In the genomic region with DNA sequence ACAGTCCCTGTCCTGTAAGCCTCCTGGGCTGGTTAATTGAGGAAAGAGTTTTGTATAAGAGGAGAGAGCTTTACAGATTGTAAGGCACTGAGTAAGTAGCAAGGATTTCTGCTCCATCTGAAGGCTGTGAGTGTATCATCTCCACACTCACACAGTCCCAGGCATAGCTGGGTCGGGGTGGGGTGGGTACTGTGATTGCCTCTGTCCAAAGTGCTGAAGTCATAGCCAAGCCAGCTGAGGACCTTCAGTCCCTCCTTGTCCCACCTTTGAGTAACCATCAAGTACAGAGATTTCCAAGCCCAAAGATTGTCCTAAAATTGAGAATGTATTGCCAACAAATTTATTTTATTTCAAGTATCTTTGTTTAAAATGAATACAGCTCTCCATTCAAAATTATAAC, we compare ENCODE assay signal across 14 cellular contexts. TPM values are rescaled to one million over a fixed set of nuclear protein-coding genes. Genes with fewer than 3 reads are reported as not detected.
A peak's percentile ranks its signal among the peaks of the same experiment; 100 is the strongest.
DNase-seq lines count a peak whose midpoint lies in the region; ATAC-seq, FAIRE-seq and TF ChIP-seq lines count a peak whose summit lies in the region.
"Had no signal": no experiment of that assay in that cellular context is flagged by ENCODE, and none has a peak within 500 bp of the region (broad histone marks: within the 10 kb centered on the region; RNA-seq: fewer than 3 reads in every experiment).

No MANE protein-coding gene starts in this region.

- H3K4me2 ChIP-seq in keratinocyte (ENCODE audit: control insufficient read depth, extremely low read depth, insufficient read depth, low read depth, low read length): no peak overlapping the region
- H3K4me2 ChIP-seq: PC-9 had no signal

- no peaks in the 10 kb centered on the region for H3K9me3 Mint-ChIP-seq in CD8-positive, alpha-beta T cell
- no peaks in the 10 kb centered on the region for H3K9me3 Mint-ChIP-seq in activated CD4-positive, alpha-beta memory T cell treated with anti-CD3 and anti-CD28 coated beads for 36 hours
- H3K9me3 Mint-ChIP-seq: mesothelial cell of epicardium had no signal

- no peaks in the 10 kb centered on the region for H3K36me3 ChIP-seq in CD8-positive, alpha-beta T cell (ENCODE audit: insufficient read depth, low read length)
- H3K36me3 ChIP-seq in keratinocyte (ENCODE audit: control insufficient read depth in 2 of 2, extremely low read depth in 1 of 2, insufficient read depth in 2 of 2, low read length in 2 of 2): no peaks in the 10 kb centered on the region

- intact Hi-C loops in CD8-positive, alpha-beta T cell (cut with DNase I, micrococcal nuclease): no loop called here
- intact Hi-C loops in activated CD4-positive, alpha-beta memory T cell treated with anti-CD3 and anti-CD28 coated beads for 36 hours (cut with micrococcal nuclease): loop anchor here (2.0 kb wide), 1 partner anchor 23 kb away; no protein-coding TSS in a partner anchor

- H3K4me1 Mint-ChIP-seq in CD8-positive, alpha-beta T cell (ENCODE audit: low read depth): peaks cover 60% of the 10 kb centered on the region
- peaks cover 62% of the 10 kb centered on the region for H3K4me1 Mint-ChIP-seq in activated CD4-positive, alpha-beta memory T cell treated with anti-CD3 and anti-CD28 coated beads for 36 hours (ENCODE audit: low read depth)

- H4K20me1 ChIP-seq in keratinocyte (ENCODE audit: control insufficient read depth, extremely low read depth, insufficient read depth, low read length): no peaks in the 10 kb centered on the region

- no peak for TF ChIP-seq CTCF in CD8-positive, alpha-beta T cell (IDR thresholded peaks at IDR 0.05)
- TF ChIP-seq CTCF in keratinocyte (optimal IDR thresholded peaks at IDR 0.05 in 1 of 3, IDR thresholded peaks at IDR 0.05 in 1 of 3, conservative IDR thresholded peaks at IDR 0.05 in 1 of 3; ENCODE audit: extremely low read depth in 1 of 3, insufficient read depth in 2 of 3, low read length in 3 of 3): no peak

- H3K27ac Mint-ChIP-seq in CD8-positive, alpha-beta T cell: peak overlapping the region; percentile 10
- H3K27ac Mint-ChIP-seq in activated CD4-positive, alpha-beta memory T cell treated with anti-CD3 and anti-CD28 coated beads for 36 hours: no peak overlapping the region
- H3K27ac Mint-ChIP-seq: mesothelial cell of epicardium had no signal

- H3K27me3 Mint-ChIP-seq in CD8-positive, alpha-beta T cell (ENCODE audit: low read depth): no peaks in the 10 kb centered on the region
- H3K27me3 Mint-ChIP-seq in activated CD4-positive, alpha-beta memory T cell treated with anti-CD3 and anti-CD28 coated beads for 36 hours: no peaks in the 10 kb centered on the region

- no peak overlapping the region for H2AFZ ChIP-seq in keratinocyte (ENCODE audit: control insufficient read depth, low read length)
- H2AFZ ChIP-seq: PC-9 had no signal

- no peaks in the 10 kb centered on the region for H3K36me3 Mint-ChIP-seq in CD8-positive, alpha-beta T cell
- H3K36me3 Mint-ChIP-seq in activated CD4-positive, alpha-beta memory T cell treated with anti-CD3 and anti-CD28 coated beads for 36 hours: no peaks in the 10 kb centered on the region
- H3K36me3 Mint-ChIP-seq: mesothelial cell of epicardium had no signal

- peak in 2 of 7 experiments; percentile 31 to 40 for DNase-seq in CD8-positive, alpha-beta T cell
- DNase-seq in activated CD4-positive, alpha-beta memory T cell treated with anti-CD3 and anti-CD28 coated beads for 36 hours: peak; percentile 57
- no peak for DNase-seq in keratinocyte (ENCODE audit: low read depth, low spot score)
- no peak for DNase-seq in COLO829 (ENCODE audit: low spot score)
- DNase-seq in NCI-H187 treated with DMSO at 0.1 percent for 48 hours (lab: John Stamatoyannopoulos, UW): no peak
- DNase-seq in middle frontal gyrus (ENCODE audit: extremely low spot score, low spot score): no peak
- DNase-seq: NCI-H1092, PC-9 had no signal

- no peaks in the 10 kb centered on the region for H3K9me3 ChIP-seq in CD8-positive, alpha-beta T cell (ENCODE audit: low read length)
- no peaks in the 10 kb centered on the region for H3K9me3 ChIP-seq in keratinocyte (ENCODE audit: control insufficient read depth, low read depth, low read length)

- CTCF ChIA-PET in CD8-positive, alpha-beta T cell (lab: Charles Lee): interaction anchor here (1.2 to 5.5 kb wide), 8 partner anchors 22 to 111 kb away, joined by 3 to 60 read pairs (median 5); a partner anchor contains a TSS
- CTCF ChIA-PET in activated CD4-positive, alpha-beta memory T cell treated with anti-CD3 and anti-CD28 coated beads for 36 hours (lab: Charles Lee): interaction anchor here (0.7 to 5.0 kb wide), 14 partner anchors 10 to 225 kb away, joined by 3 to 111 read pairs (median 6); a partner anchor contains a TSS

- H3K4me3 ChIP-seq in CD8-positive, alpha-beta T cell (ENCODE audit: low read depth, low read length): no peak overlapping the region
- H3K4me3 ChIP-seq in keratinocyte (ENCODE audit: control insufficient read depth in 2 of 3, extremely low read depth in 1 of 3, insufficient read depth in 2 of 3, low read depth in 1 of 3, low read length in 3 of 3): no peak overlapping the region
- H3K4me3 ChIP-seq: PC-9 had no signal

- H3K79me2 ChIP-seq in keratinocyte (ENCODE audit: control insufficient read depth, insufficient read depth, low read length): no peaks in the 10 kb centered on the region

- H3K4me1 ChIP-seq in CD8-positive, alpha-beta T cell (ENCODE audit: insufficient read depth, low read length): peaks cover 63% of the 10 kb centered on the region
- H3K4me1 ChIP-seq in keratinocyte (ENCODE audit: control insufficient read depth, extremely low read depth, insufficient read depth, low read length): peaks cover 23% of the 10 kb centered on the region

- ATAC-seq in CD8-positive, alpha-beta T cell: no peak
- ATAC-seq in HG03342 (IDR thresholded peaks at IDR 0.05; ENCODE audit: unreplicated experiment): no peak

- no peak for TF ChIP-seq EP300 in Ishikawa (IDR thresholded peaks at IDR 0.05; ENCODE audit: borderline replicate concordance)

- H3K9me1 ChIP-seq in keratinocyte (ENCODE audit: control insufficient read depth, extremely low read depth, insufficient read depth, low read length): peaks cover 3% of the 10 kb centered on the region

- no peak overlapping the region for H3K9ac ChIP-seq in keratinocyte (ENCODE audit: control insufficient read depth, extremely low read depth, insufficient read depth, low read length)

- TF ChIP-seq RAD21 in Ishikawa (IDR thresholded peaks at IDR 0.05; ENCODE audit: low read depth): no peak

- H3K4me3 Mint-ChIP-seq in CD8-positive, alpha-beta T cell: peak overlapping the region; percentile 15
- H3K4me3 Mint-ChIP-seq in activated CD4-positive, alpha-beta memory T cell treated with anti-CD3 and anti-CD28 coated beads for 36 hours: no peak overlapping the region
- H3K4me3 Mint-ChIP-seq: mesothelial cell of epicardium had no signal

- no peak overlapping the region for H3K27ac ChIP-seq in CD8-positive, alpha-beta T cell (ENCODE audit: low read depth, low read length)
- no peak overlapping the region for H3K27ac ChIP-seq in keratinocyte (ENCODE audit: control insufficient read depth, insufficient read depth, low read length)
- H3K27ac ChIP-seq: PC-9 had no signal

- no peaks in the 10 kb centered on the region for H3K27me3 ChIP-seq in CD8-positive, alpha-beta T cell (ENCODE audit: insufficient read depth, low read length)
- no peaks in the 10 kb centered on the region for H3K27me3 ChIP-seq in keratinocyte (ENCODE audit: control insufficient read depth, extremely low read depth, insufficient read depth, low read length)

- FAIRE-seq in keratinocyte (lab: Jason Lieb, UNC): peak; percentile 62
- FAIRE-seq: bronchial epithelial cell, frontal cortex, G401.6 had no signal

- POLR2A ChIA-PET in CD8-positive, alpha-beta T cell (lab: Charles Lee): interaction anchor here (2.0 kb wide), 1 partner anchor 84 kb away, joined by 10 read pairs; no protein-coding TSS in a partner anchor
- POLR2A ChIA-PET in activated CD4-positive, alpha-beta memory T cell treated with anti-CD3 and anti-CD28 coated beads for 36 hours (lab: Charles Lee): interaction anchor here (0.9 kb wide), 1 partner anchor 88 kb away, joined by 3 read pairs; a partner anchor contains a TSS

- dilution Hi-C loops in keratinocyte (cut with MboI; ENCODE audit: extremely low pct_ligation_motif_present, low sequenced_read_pairs): no loop called here

TF ChIP-seq in Ishikawa, 13 proteins besides CTCF, POLR2A, EP300 and RAD21 (continues in another document):
- no peak for TF ChIP-seq ZBTB7A (IDR thresholded peaks at IDR 0.05; ENCODE audit: low read depth)
- TF ChIP-seq CREB1 (IDR thresholded peaks at IDR 0.05; ENCODE audit: low read depth): no peak
- TF ChIP-seq NFIC (IDR thresholded peaks at IDR 0.05): no peak

RNA-seq across cellular contexts. Expression of a gene that starts 5.5 kb away (rescaled TPM):
- total RNA-seq in CD8-positive, alpha-beta T cell: 1 to 10 TPM; 2.1 to 2.2 TPM
- 10 to 100 TPM; 11.5 to 12.0 TPM for total RNA-seq in activated CD4-positive, alpha-beta memory T cell treated with anti-CD3 and anti-CD28 coated beads for 36 hours
- 2.4 to 3.9 TPM (median 2.7 TPM) in 3 replicates for polyA plus RNA-seq in keratinocyte
- polyA plus RNA-seq in keratinocyte (2011; ENCODE audit: low read depth): 1.5 TPM
- 3.3 and 4.1 TPM in 2 replicates for polyA plus RNA-seq in keratinocyte (2011; cell fraction: cytosol; rRNA removed)
- 3.0 and 5.0 TPM in 2 replicates for polyA plus RNA-seq in keratinocyte (2011; cell fraction: nucleus; rRNA removed)
- polyA plus RNA-seq in keratinocyte (2012; ENCODE audit: low replicate concordance): 4.5 and 4.8 TPM in 2 replicates
- polyA minus RNA-seq in keratinocyte: 1.6 to 3.9 TPM (median 2.8 TPM) in 3 replicates
- polyA minus RNA-seq in keratinocyte (2011; cell fraction: cytosol; rRNA and poly(A)+ RNA removed): 1.9 TPM
- polyA minus RNA-seq in keratinocyte (2011; cell fraction: nucleus; rRNA and poly(A)+ RNA removed): 1.4 and 1.9 TPM in 2 replicates

RNA-seq across cellular contexts. Expression of a gene that starts 26.0 kb away (rescaled TPM):
- total RNA-seq in CD8-positive, alpha-beta T cell: not detected
- under 1 TPM in 1 of 2 experiments, not detected in 1; 0.12 TPM for total RNA-seq in activated CD4-positive, alpha-beta memory T cell treated with anti-CD3 and anti-CD28 coated beads for 36 hours
- 0.04 to 0.09 TPM (median 0.04 TPM) in 3 replicates for polyA plus RNA-seq in keratinocyte
- 1.2 TPM for polyA plus RNA-seq in keratinocyte (2011; ENCODE audit: low read depth)
- 0.05 and 0.10 TPM in 2 replicates for polyA plus RNA-seq in keratinocyte (2011; cell fraction: cytosol; rRNA removed)
- polyA plus RNA-seq in keratinocyte (2011; cell fraction: nucleus; rRNA removed): 0.11 and 0.15 TPM in 2 replicates
- polyA plus RNA-seq in keratinocyte (2012; ENCODE audit: low replicate concordance): 0.44 TPM in 1 of 2 replicates, not detected in the other
- 0.10 to 0.30 TPM (median 0.26 TPM) in 3 replicates for polyA minus RNA-seq in keratinocyte
- polyA minus RNA-seq in keratinocyte (2011; cell fraction: cytosol; rRNA and poly(A)+ RNA removed): not detected
- 0.11 TPM in 1 of 2 replicates, not detected in the other for polyA minus RNA-seq in keratinocyte (2011; cell fraction: nucleus; rRNA and poly(A)+ RNA removed)
- total RNA-seq: PC-9 had no signal
